1 cellular context compared by ENCODE assay signal in the genomic region with DNA sequence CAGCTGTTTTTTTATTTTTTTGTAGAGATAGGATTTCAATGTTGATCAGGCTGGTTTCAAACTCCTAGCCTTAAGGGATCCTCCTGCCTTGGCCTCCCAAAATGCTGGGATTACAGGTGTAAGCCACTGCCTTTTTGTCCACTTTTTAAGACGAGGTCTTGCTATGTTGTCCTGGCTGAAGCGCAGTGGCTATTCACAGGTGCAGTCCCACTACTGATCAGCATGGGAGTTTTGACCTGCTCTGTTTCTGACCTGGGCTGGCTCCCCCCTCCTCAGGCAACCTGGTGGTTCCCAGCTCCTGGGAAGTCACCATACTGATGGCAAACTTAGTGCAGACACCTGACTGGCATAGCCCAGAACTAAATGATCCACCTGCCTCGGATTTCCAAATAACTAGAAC.
TF ChIP-seq lines count a peak whose summit lies in the region.

No MANE protein-coding gene starts in this region.

TF ChIP-seq in A549, 52 proteins besides CTCF, POLR2A, EP300 and RAD21 (continued from another document):
- TF ChIP-seq CHD2 (IDR thresholded peaks at IDR 0.05; ENCODE audit: low read length, partially characterized antibody) (no peak), RNF2 (IDR thresholded peaks at IDR 0.05; ENCODE audit: borderline replicate concordance, low read depth) (no peak), RFX5 (IDR thresholded peaks at IDR 0.05) (no peak), NR3C1 (IDR thresholded peaks at IDR 0.05) (no peak), PHF8 (IDR thresholded peaks at IDR 0.05; ENCODE audit: borderline replicate concordance, low read depth) (no peak), NFE2L2 (conservative IDR thresholded peaks at IDR 0.05; ENCODE audit: low read length) (no peak), EHMT2 (IDR thresholded peaks at IDR 0.05; ENCODE audit: low read depth) (no peak), REST (IDR thresholded peaks at IDR 0.05) (no peak)
